7 cellular contexts compared by ENCODE assay signal in genomic region chr20:10540636-10541493, GRCh38.
DNase-seq lines count a peak whose midpoint lies in the region; ATAC-seq and TF ChIP-seq lines count a peak whose summit lies in the region.

No MANE protein-coding gene starts in this region.

- TF ChIP-seq POLR2A in HCT116 (IDR thresholded peaks at IDR 0.05; ENCODE audit: borderline replicate concordance, extremely low read depth, insufficient read depth, insufficient read length) = no peak

- peak overlapping the region; percentile 48 for H3K9ac ChIP-seq in HCT116 (ENCODE audit: low read length)

- H3K9me3 Mint-ChIP-seq in WTC11 = no peaks in the 10 kb centered on the region
- H3K9me3 Mint-ChIP-seq in stimulated activated memory B cell treated with anti-CD40 and anti-IgM and Interleukin-4, amounts not matched to agents 10 μg/mL and 1 μg/mL and 100 μg/mL, for 72 hours = peaks cover 3% of the 10 kb centered on the region

- BruUV-seq in HCT116 (replicated peaks; lab: Mats Ljungman, UMichigan) = TSS peak; percentile 24

- ATAC-seq in HCT116 = peak; percentile 71
- ATAC-seq in WTC11 = no peak
- ATAC-seq in stimulated activated memory B cell treated with anti-CD40 and anti-IgM and Interleukin-4, amounts not matched to agents 10 μg/mL and 1 μg/mL and 100 μg/mL, for 72 hours = no peak
- no peak for ATAC-seq in HG02870 (IDR thresholded peaks at IDR 0.05; ENCODE audit: unreplicated experiment)
- ATAC-seq in HG03108 (IDR thresholded peaks at IDR 0.05; ENCODE audit: unreplicated experiment) = no peak
- ATAC-seq in GM18520 (IDR thresholded peaks at IDR 0.05; ENCODE audit: unreplicated experiment) = no peak

- POLR2A ChIA-PET in HCT116 (lab: Charles Lee) = no interaction called here
- POLR2A ChIA-PET in WTC11 (lab: Charles Lee) = no interaction called here

- H3K4me2 ChIP-seq in HCT116 (ENCODE audit: low read length) = peak overlapping the region; percentile 75

- no peaks in the 10 kb centered on the region for H3K9me2 ChIP-seq in HCT116 (ENCODE audit: insufficient read depth)

- no peaks in the 10 kb centered on the region for H3K27me3 Mint-ChIP-seq in WTC11 (ENCODE audit: low read depth)
- H3K27me3 Mint-ChIP-seq in stimulated activated memory B cell treated with anti-CD40 and anti-IgM and Interleukin-4, amounts not matched to agents 10 μg/mL and 1 μg/mL and 100 μg/mL, for 72 hours = no peaks in the 10 kb centered on the region

- no peak overlapping the region; the same call in 1 of the 2 replicates for H3K4me3 Mint-ChIP-seq in WTC11
- no peak overlapping the region for H3K4me3 Mint-ChIP-seq in stimulated activated memory B cell treated with anti-CD40 and anti-IgM and Interleukin-4, amounts not matched to agents 10 μg/mL and 1 μg/mL and 100 μg/mL, for 72 hours

- H4K20me1 ChIP-seq in HCT116 (ENCODE audit: insufficient read depth) = no peaks in the 10 kb centered on the region

- no peaks in the 10 kb centered on the region for H3K36me3 Mint-ChIP-seq in WTC11
- peaks cover 16% of the 10 kb centered on the region for H3K36me3 Mint-ChIP-seq in stimulated activated memory B cell treated with anti-CD40 and anti-IgM and Interleukin-4, amounts not matched to agents 10 μg/mL and 1 μg/mL and 100 μg/mL, for 72 hours

- H3K27ac ChIP-seq in HCT116 (ENCODE audit: low read depth, low read length) = peak overlapping the region; percentile 94

- intact Hi-C loops in HCT116 (cut with micrococcal nuclease) = loop anchor here (2.0 kb wide), 2 partner anchors 72 to 106 kb away; partner anchors contain the start of genes MKKS and SLX4IP

- H3K4me1 ChIP-seq in HCT116 (ENCODE audit: control insufficient read depth in 1 of 2, insufficient read depth in 2 of 2, low read length in 2 of 2) = peaks cover 78 to 81% of the 10 kb centered on the region in 2 experiments

- TF ChIP-seq CTCF in HCT116 (IDR thresholded peaks at IDR 0.05 in 2 of 3, conservative IDR thresholded peaks at IDR 0.05 in 1 of 3; ENCODE audit: borderline replicate concordance in 1 of 3, insufficient read depth in 1 of 3, low read depth in 2 of 3, low read length in 2 of 3) (no peak), WTC11 (IDR thresholded peaks at IDR 0.05) (no peak)

- RAD21 ChIA-PET in HCT116 (lab: Charles Lee; ENCODE audit: low non-redundant PET in 1 of 2, low total read pairs in 2 of 2, uncharacterized antibody in 2 of 2, unreplicated experiment in 2 of 2) = no interaction called here

- H2AFZ ChIP-seq in HCT116 (ENCODE audit: low read depth, low read length, poor library complexity, severe bottlenecking) = no peak overlapping the region

- H3K27me3 ChIP-seq in HCT116 (ENCODE audit: insufficient read depth, low read length) = no peaks in the 10 kb centered on the region

- no peaks in the 10 kb centered on the region for H3K9me3 ChIP-seq in HCT116 (ENCODE audit: control insufficient read depth in 1 of 2, insufficient read depth in 1 of 2, low read depth in 1 of 2, low read length in 2 of 2)

- DNase-seq in HCT116 (ENCODE audit: low read depth, low spot score) (peak; percentile 75), WTC11 (ENCODE audit: low spot score) (no peak), glomerular visceral epithelial cell (ENCODE audit: extremely low spot score) (peak; percentile 83)

- TF ChIP-seq RAD21 in HCT116 (IDR thresholded peaks at IDR 0.05; ENCODE audit: low read depth) = no peak; the same call in 1 of the 2 replicates

- CTCF ChIA-PET in HCT116 (lab: Charles Lee) = interaction anchor here (0.6 kb wide), 1 partner anchor 380 kb away, joined by 3 read pairs; no protein-coding TSS in a partner anchor
- CTCF ChIA-PET in WTC11 (lab: Charles Lee) = no interaction called here

- H3K27ac Mint-ChIP-seq in WTC11 = peak overlapping the region; percentile 69
- H3K27ac Mint-ChIP-seq in stimulated activated memory B cell treated with anti-CD40 and anti-IgM and Interleukin-4, amounts not matched to agents 10 μg/mL and 1 μg/mL and 100 μg/mL, for 72 hours = peak overlapping the region; percentile 65

- H3K4me3 ChIP-seq in HCT116 (replicated peaks in 1 of 2; ENCODE audit: low read depth in 1 of 2, low read length in 2 of 2) = peak overlapping the region; percentile 18 to 40

- no peaks in the 10 kb centered on the region for H3K79me2 ChIP-seq in HCT116 (ENCODE audit: insufficient read depth, low read length)

- H3K4me1 Mint-ChIP-seq in WTC11 = peaks cover 44% of the 10 kb centered on the region
- peaks cover 28% of the 10 kb centered on the region for H3K4me1 Mint-ChIP-seq in stimulated activated memory B cell treated with anti-CD40 and anti-IgM and Interleukin-4, amounts not matched to agents 10 μg/mL and 1 μg/mL and 100 μg/mL, for 72 hours

- no peaks in the 10 kb centered on the region for H3K36me3 ChIP-seq in HCT116 (ENCODE audit: control insufficient read depth in 1 of 2, insufficient read depth in 2 of 2, low read length in 2 of 2)

TF ChIP-seq in HCT116, 20 proteins besides CTCF, POLR2A, EP300 and RAD21 (continues in another document):
- TF ChIP-seq REST (IDR thresholded peaks at IDR 0.05; ENCODE audit: low read depth) (no peak), CEBPB (IDR thresholded peaks at IDR 0.05; ENCODE audit: low read depth) (peak; percentile 68), TCF7L2 (IDR thresholded peaks at IDR 0.05; ENCODE audit: borderline replicate concordance, extremely low read depth, insufficient read depth, insufficient read length) (peak; percentile 49), SIN3A (IDR thresholded peaks at IDR 0.05; ENCODE audit: low read depth) (peak; percentile 2; the same call in 1 of the 2 replicates), ELF1 (IDR thresholded peaks at IDR 0.05; ENCODE audit: borderline replicate concordance, low read depth) (peak; percentile 42), YY1 (IDR thresholded peaks at IDR 0.05; ENCODE audit: extremely low read depth, insufficient replicate concordance, low read depth, low read length) (no peak), SRF (IDR thresholded peaks at IDR 0.05; ENCODE audit: low read depth) (0 out of 2 replicates have a peak, but pooled peaks have one; percentile 22)

TF ChIP-seq in WTC11, 78 proteins besides CTCF, POLR2A, EP300 and RAD21:
- TF ChIP-seq JAZF1 (CRISPR knock-in tag; IDR thresholded peaks at IDR 0.05) (no peak), CREM (CRISPR knock-in tag; IDR thresholded peaks at IDR 0.05) (no peak), NR2C2 (CRISPR knock-in tag; IDR thresholded peaks at IDR 0.05) (no peak), GABPB1 (CRISPR knock-in tag; IDR thresholded peaks at IDR 0.05) (peak; percentile 73; the same call in 1 of the 2 replicates)

Comparison
In these comparisons a context has a peak if more than half of its experiments do, and no peak if none do; other contexts are left out.
1. Of the 4 proteins assayed by ChIP-seq in both WTC11 and HCT116: peak only in WTC11: none; only in HCT116: ATF3 and SP1; in both: none; in neither: 2.